ENCODE assay signal across 8 cellular contexts in the genomic region with DNA sequence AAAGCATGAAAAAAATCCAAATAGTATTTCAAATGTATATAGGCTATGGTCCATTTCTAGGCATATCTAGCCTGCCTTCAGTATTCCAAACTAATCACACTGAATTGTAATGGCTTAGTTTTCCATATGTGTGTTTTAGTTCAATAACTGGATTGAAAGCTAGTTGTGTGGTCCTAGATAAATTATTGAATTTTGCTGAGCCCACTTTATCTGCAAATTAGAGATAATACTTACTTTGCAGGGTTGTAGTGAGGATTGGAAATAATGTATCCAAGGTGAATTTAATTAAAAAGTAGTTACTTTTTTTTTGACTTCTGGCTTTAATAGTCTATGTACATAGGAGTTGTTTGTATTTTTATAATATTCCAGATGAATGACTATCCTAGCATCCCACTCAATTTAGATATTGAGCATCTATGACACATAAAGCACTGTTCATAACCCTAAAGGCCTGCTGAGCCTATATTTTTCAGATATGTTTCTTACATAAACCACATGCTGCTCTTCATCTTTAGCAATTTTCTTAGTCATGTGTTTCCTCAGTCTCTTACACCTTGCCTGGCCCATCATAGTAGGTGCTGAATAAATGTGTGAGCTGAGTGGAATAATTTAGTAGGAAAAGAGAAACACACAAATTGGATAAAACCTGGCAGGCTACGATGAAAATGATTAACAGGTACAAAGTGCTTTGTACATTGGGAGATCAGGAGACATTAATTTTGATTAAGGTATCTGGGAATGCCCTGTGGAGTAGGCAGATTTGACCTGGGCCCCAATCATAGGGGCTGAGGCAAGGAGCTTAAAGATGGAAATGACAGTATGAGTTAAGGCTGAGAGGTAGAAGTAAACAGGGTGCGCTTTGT. TPM values are rescaled to one million over a fixed set of nuclear protein-coding genes. Genes with fewer than 3 reads are reported as not detected.
DNase-seq lines count a peak whose midpoint lies in the region; ATAC-seq and TF ChIP-seq lines count a peak whose summit lies in the region.

No MANE protein-coding gene starts in this region.

- H3K4me1 ChIP-seq in HAP-1 (peaks cover 16% of the 10 kb centered on the region), skeletal muscle tissue (ENCODE audit: control insufficient read depth in 3 of 3, insufficient read depth in 3 of 3, low read length in 3 of 3) (peaks cover 10 to 19% (median 13%) of the 10 kb centered on the region in 3 donors)

- H3K27ac ChIP-seq in skeletal muscle tissue (ENCODE audit: low read depth, low read length), result peak overlapping the region; percentile 93

- H3K36me3 ChIP-seq in HAP-1 (replicated peaks) (no peaks in the 10 kb centered on the region), skeletal muscle tissue (ENCODE audit: control insufficient read depth in 3 of 3, insufficient read depth in 3 of 3, low read length in 3 of 3) (no peaks in the 10 kb centered on the region)

- peak overlapping the region; percentile 79 to 92 (median 91) for H3K9ac ChIP-seq in skeletal muscle tissue (ENCODE audit: low read depth in 1 of 3, low read length in 3 of 3)

- H3K27me3 ChIP-seq in HAP-1 (ENCODE audit: low read depth) (no peaks in the 10 kb centered on the region), skeletal muscle tissue (ENCODE audit: control insufficient read depth in 3 of 3, insufficient read depth in 3 of 3, low read length in 3 of 3) (no peaks in the 10 kb centered on the region)

- in situ Hi-C loops in HAP-1 (cut with MboI; ENCODE audit: low sequenced_read_pairs), result no loop called here

- TF ChIP-seq CTCF in fibroblast of pulmonary artery (IDR thresholded peaks at IDR 0.05; ENCODE audit: low read length, missing control alignments), result no peak

- no peaks in the 10 kb centered on the region for H3K9me3 ChIP-seq in HAP-1
- no peaks in the 10 kb centered on the region for H3K9me3 ChIP-seq in skeletal muscle tissue (ENCODE audit: control insufficient read depth in 3 of 3, low read length in 3 of 3)

- no peak for ATAC-seq in GM18511 (IDR thresholded peaks at IDR 0.05; ENCODE audit: unreplicated experiment)
- no peak for ATAC-seq in GM21390 (IDR thresholded peaks at IDR 0.05; ENCODE audit: unreplicated experiment)
- no peak for ATAC-seq in HG03159 (IDR thresholded peaks at IDR 0.05; ENCODE audit: unreplicated experiment)

- DNase-seq in HAP-1 (ENCODE audit: low spot score in 2 of 2) (no peak), SW480 (ENCODE audit: low spot score) (peak; percentile 28), fibroblast of pulmonary artery (ENCODE audit: low read depth) (no peak), A172 (ENCODE audit: low spot score) (no peak)

- peak overlapping the region; percentile 54 for H3K4me3 ChIP-seq in HAP-1
- peak overlapping the region; percentile 57 for H3K4me3 ChIP-seq in fibroblast of pulmonary artery (replicated peaks; ENCODE audit: low read depth, low read length)
- H3K4me3 ChIP-seq in skeletal muscle tissue (ENCODE audit: low read length in 3 of 3), result peak overlapping the region; percentile 90 to 97 (median 92)

RNA-seq across cellular contexts. Expression of gene ATP23, which starts 1.1 kb away (rescaled TPM):
- 8.9 TPM for total RNA-seq in skeletal muscle tissue
- 15.7 and 17.7 TPM in 2 replicates for total RNA-seq in A172 (2014; rRNA removed; shearing (Covaris generic))
